In the genomic region with DNA sequence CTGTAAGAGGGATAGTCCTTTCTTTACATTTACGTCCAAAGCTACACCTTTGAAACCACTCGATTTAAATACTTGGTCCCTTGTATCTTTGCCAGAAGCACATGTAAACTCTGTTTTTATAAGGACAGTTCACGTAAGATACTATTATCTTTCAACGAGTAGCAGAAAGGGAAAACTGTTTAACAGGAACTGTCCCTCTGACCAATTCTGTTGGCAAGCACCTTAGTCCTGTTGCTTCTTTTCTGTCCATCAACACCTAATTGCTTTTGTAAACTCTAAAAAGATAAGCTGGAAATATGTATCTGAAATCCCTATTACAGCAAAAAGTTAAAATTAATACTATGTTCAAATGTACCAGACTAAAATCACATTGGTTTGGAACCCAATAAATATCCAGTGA, we compare ENCODE assay signal across 9 cellular contexts. TPM values are rescaled to one million over a fixed set of nuclear protein-coding genes. Genes with fewer than 3 reads are reported as not detected.
"Had no signal": no experiment of that assay in that cellular context is flagged by ENCODE, and none has a peak within 500 bp of the region (broad histone marks: within the 10 kb centered on the region; RNA-seq: fewer than 3 reads in every experiment).

No MANE protein-coding gene starts in this region.

- H3K27ac ChIP-seq: HL-60, KMS-11 had no signal

- ATAC-seq: HepG2, K562 had no signal

- FAIRE-seq: HepG2, HTR-8/SVneo, K562 had no signal

- DNase-seq: IMR-90, KBM-7, KG1 had no signal

- H3K4me2 ChIP-seq: KMS-11 had no signal

- H3K4me3 ChIP-seq: K562 had no signal

RNA-seq across cellular contexts. Expression of a gene that starts 37.4 kb away (rescaled TPM):
- total RNA-seq: HT-29 had no signal
- polyA plus RNA-seq: HepG2 had no signal
